Comparison of ENCODE assay signal across 30 cellular contexts in genomic region chr10:16310440-16310839, GRCh38.
A peak's percentile ranks its signal among the peaks of the same experiment; 100 is the strongest.
DNase-seq lines count a peak whose midpoint lies in the region; ATAC-seq, FAIRE-seq and TF ChIP-seq lines count a peak whose summit lies in the region.
"Had no signal": no experiment of that assay in that cellular context is flagged by ENCODE, and none has a peak within 500 bp of the region (broad histone marks: within the 10 kb centered on the region; RNA-seq: fewer than 3 reads in every experiment).

No MANE protein-coding gene starts in this region.

- no peak overlapping the region for H3K4me2 ChIP-seq in K562 (ENCODE audit: insufficient read depth, low read length)
- no peak overlapping the region for H3K4me2 ChIP-seq in OCI-LY7 (ENCODE audit: low read length)
- H3K4me2 ChIP-seq: A549; BLaER1; BLaER1 treated with 17β-estradiol and CSF1 and Interleukin-3, amounts not matched to agents 10 nM and 100 nM had no signal

- H3K9ac ChIP-seq in K562 (ENCODE audit: insufficient read depth in 1 of 2, low read depth in 2 of 2, low read length in 2 of 2): no peak overlapping the region
- H3K9ac ChIP-seq: BLaER1; BLaER1 treated with 17β-estradiol and CSF1 and Interleukin-3, amounts not matched to agents 10 nM and 100 nM had no signal

- no peaks in the 10 kb centered on the region; a peak in 1 of 5 replicates for H3K27me3 ChIP-seq in K562 (ENCODE audit: control insufficient read depth in 2 of 2, insufficient read depth in 2 of 2, low read length in 2 of 2)
- H3K27me3 ChIP-seq: BE2C; BLaER1; BLaER1 treated with 17β-estradiol and CSF1 and Interleukin-3, amounts not matched to agents 10 nM and 100 nM had no signal

- H3K9me3 ChIP-seq in K562 (replicated peaks; ENCODE audit: control insufficient read depth, insufficient read depth, low read depth, low read length): no peaks in the 10 kb centered on the region
- no peaks in the 10 kb centered on the region for H3K9me3 ChIP-seq in OCI-LY7 (ENCODE audit: low read length)
- H3K9me3 ChIP-seq: BE2C had no signal

- no peaks in the 10 kb centered on the region for H3K9me1 ChIP-seq in K562 (ENCODE audit: control insufficient read depth, insufficient read depth, low read length)

- no peak for TF ChIP-seq EP300 in K562 (IDR thresholded peaks at IDR 0.05; ENCODE audit: low read length)

- H3K36me3 ChIP-seq in K562 (ENCODE audit: control insufficient read depth, insufficient read depth, low read length) (no peaks in the 10 kb centered on the region), OCI-LY7 (ENCODE audit: insufficient read depth, low read length) (no peaks in the 10 kb centered on the region)
- H3K36me3 ChIP-seq: BE2C; BLaER1; BLaER1 treated with 17β-estradiol and CSF1 and Interleukin-3, amounts not matched to agents 10 nM and 100 nM had no signal

- H3K79me2 ChIP-seq in K562 (ENCODE audit: control insufficient read depth, insufficient read depth, low read length) (no peaks in the 10 kb centered on the region), OCI-LY7 (ENCODE audit: insufficient read depth, low read depth, low read length) (no peaks in the 10 kb centered on the region)

- no peak for FAIRE-seq in K562 (lab: Jason Lieb, UNC)
- FAIRE-seq: A204.1, A549 had no signal

- CTCF ChIA-PET in K562 (lab: Yijun Ruan, JAX; ENCODE audit: low intra/inter-chr PET ratio) (no interaction called here), OCI-LY7 (lab: Charles Lee; ENCODE audit: unreplicated experiment) (no interaction called here)

- H3K9me2 ChIP-seq in OCI-LY7 (ENCODE audit: insufficient read depth, low read length): no peaks in the 10 kb centered on the region

- POLR2A ChIA-PET in K562 (lab: Yijun Ruan, JAX): no interaction called here
- POLR2A ChIA-PET in OCI-LY7 (lab: Charles Lee): interaction anchor here (0.6 kb wide), 1 partner anchor 186 kb away, joined by 4 read pairs; no protein-coding TSS in a partner anchor

- no peak overlapping the region for H2AFZ ChIP-seq in K562 (ENCODE audit: low read depth, low read length)
- no peak overlapping the region for H2AFZ ChIP-seq in OCI-LY7 (ENCODE audit: low read length)

- no peaks in the 10 kb centered on the region for H4K20me1 ChIP-seq in K562 (replicated peaks; ENCODE audit: control insufficient read depth, insufficient read depth, low read length)
- no peaks in the 10 kb centered on the region for H4K20me1 ChIP-seq in OCI-LY7 (ENCODE audit: insufficient read depth, low read length)
- H4K20me1 ChIP-seq: BLaER1; BLaER1 treated with 17β-estradiol and CSF1 and Interleukin-3, amounts not matched to agents 10 nM and 100 nM had no signal

- no TSS peak for BruUV-seq in K562 (replicated peaks; lab: Mats Ljungman, UMichigan)
- no TSS peak for BruUV-seq in OCI-LY7 (replicated peaks; lab: Mats Ljungman, UMichigan)

- in situ Hi-C loops in K562 (cut with MboI): no loop called here

- ATAC-seq in K562 (no peak), HG03442 (IDR thresholded peaks at IDR 0.05; ENCODE audit: unreplicated experiment) (no peak)
- ATAC-seq: A549; CD8-positive, alpha-beta T cell had no signal

- H3K4me1 ChIP-seq in K562 (replicated peaks in 1 of 2; ENCODE audit: control insufficient read depth in 2 of 2, insufficient read depth in 2 of 2, low read length in 2 of 2) (no peaks in the 10 kb centered on the region), OCI-LY7 (ENCODE audit: insufficient read depth, low read length, poor library complexity, severe bottlenecking) (no peaks in the 10 kb centered on the region)
- H3K4me1 ChIP-seq: A549; BE2C; BLaER1; BLaER1 treated with 17β-estradiol and CSF1 and Interleukin-3, amounts not matched to agents 10 nM and 100 nM; Caco-2 had no signal

- TF ChIP-seq CTCF in LNCaP clone FGC (IDR thresholded peaks at IDR 0.05; ENCODE audit: control insufficient read depth, extremely low read depth, insufficient read depth) (no peak), K562 (IDR thresholded peaks at IDR 0.05 in 2 of 3, conservative IDR thresholded peaks at IDR 0.05 in 1 of 3; ENCODE audit: insufficient read depth in 2 of 3, low read depth in 1 of 3, low read length in 3 of 3) (no peak), OCI-LY7 (conservative IDR thresholded peaks at IDR 0.05; ENCODE audit: low read length) (no peak)

- peak; percentile 6 for DNase-seq in LNCaP clone FGC (ENCODE audit: low read depth)
- DNase-seq in K562 (ENCODE audit: extremely low read depth in 1 of 4, low spot score in 3 of 4): no peak
- no peak for DNase-seq in OCI-LY7 (ENCODE audit: low spot score)
- DNase-seq: 8988T; ACHN; AML-193; BE2C; C1 segment of cervical spinal cord; Caco-2; Calu3; CD4-positive, alpha-beta memory T cell; CD4-positive, alpha-beta T cell; CD4-positive, CD25-positive, alpha-beta regulatory T cell; CD8-positive, alpha-beta memory T cell; CD8-positive, alpha-beta T cell; COR-L47; DMS 273 treated with DMSO at 0.1 percent for 48 hours; DMS153; DMS53; DMS79; DMS79 treated with DMSO at 0.1 percent for 48 hours; DND-41; EL had no signal

- H3K27ac ChIP-seq in K562 (ENCODE audit: extremely low read depth, low read depth, low read length): no peak overlapping the region
- H3K27ac ChIP-seq in OCI-LY7 (ENCODE audit: low read depth, low read length, poor library complexity, severe bottlenecking): no peak overlapping the region
- H3K27ac ChIP-seq: 22Rv1; A549; BLaER1; BLaER1 treated with 17β-estradiol and CSF1 and Interleukin-3, amounts not matched to agents 10 nM and 100 nM; C4-2B had no signal

- 0% methylated on average over 1 of the region's 1 CpG for WGBS in K562 (ENCODE audit: insufficient coverage, low coverage, missing lambda C conversion rate)

- intact Hi-C loops in K562 (cut with micrococcal nuclease) (no loop called here), OCI-LY7 (cut with micrococcal nuclease; ENCODE audit: unreplicated experiment) (no loop called here)

- TF ChIP-seq RAD21 in K562 (CRISPR knock-in tag; conservative IDR thresholded peaks at IDR 0.05 in 1 of 2, IDR thresholded peaks at IDR 0.05 in 1 of 2): no peak

- H3K4me3 ChIP-seq in LNCaP clone FGC (ENCODE audit: low read depth, low read length): no peak overlapping the region
- no peak overlapping the region for H3K4me3 ChIP-seq in K562
- no peak overlapping the region for H3K4me3 ChIP-seq in OCI-LY7 (ENCODE audit: low read depth, low read length, poor library complexity, severe bottlenecking)
- H3K4me3 ChIP-seq: A549; BLaER1; BLaER1 treated with 17β-estradiol and CSF1 and Interleukin-3, amounts not matched to agents 10 nM and 100 nM had no signal

- TF ChIP-seq POLR2A in K562 (conservative IDR thresholded peaks at IDR 0.05): no peak

TF ChIP-seq in K562, 482 proteins besides CTCF, POLR2A, EP300 and RAD21:
- no peak for TF ChIP-seq ZNF395 (CRISPR knock-in tag; IDR thresholded peaks at IDR 0.05)
- TF ChIP-seq ZNF507 (tag; conservative IDR thresholded peaks at IDR 0.05): peak; percentile 93
- no peak for TF ChIP-seq ZNF354B (CRISPR knock-in tag; IDR thresholded peaks at IDR 0.05)
